In the genomic region with DNA sequence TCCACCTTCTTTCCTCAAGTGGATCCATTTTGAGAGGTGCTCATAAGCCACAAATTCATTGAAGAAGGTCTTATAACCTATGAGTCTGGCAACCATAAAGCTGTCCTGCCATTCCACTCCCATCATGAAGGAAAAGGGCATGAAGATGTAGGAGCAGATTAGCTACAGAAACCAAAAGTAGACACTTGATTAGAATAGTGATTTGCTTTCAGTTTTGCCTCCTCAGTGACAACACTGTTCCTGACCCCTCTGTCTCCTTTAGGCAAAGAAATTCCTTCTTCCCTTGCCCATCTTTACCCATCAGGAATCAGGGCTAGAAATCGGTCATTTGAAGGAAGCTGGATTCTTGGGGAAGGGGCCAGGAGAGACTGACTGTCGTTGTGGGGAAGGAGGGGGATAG, we compare ENCODE assay signal across 20 cellular contexts. TPM values are rescaled to one million over a fixed set of nuclear protein-coding genes. Genes with fewer than 3 reads are reported as not detected.
A peak's percentile ranks its signal among the peaks of the same experiment; 100 is the strongest.
DNase-seq lines count a peak whose midpoint lies in the region; ATAC-seq and TF ChIP-seq lines count a peak whose summit lies in the region.
"Had no signal": no experiment of that assay in that cellular context is flagged by ENCODE, and none has a peak within 500 bp of the region (broad histone marks: within the 10 kb centered on the region; RNA-seq: fewer than 3 reads in every experiment).

No MANE protein-coding gene starts in this region.

- H3K27ac Mint-ChIP-seq in activated CD4-positive, alpha-beta T cell treated with anti-CD3 and anti-CD28 coated beads for 36 hours = peak overlapping the region; percentile 43
- H3K27ac Mint-ChIP-seq: type B pancreatic cell had no signal

- no peak for TF ChIP-seq POLR2A in right lobe of liver (IDR thresholded peaks at IDR 0.05)

- H3K36me3 ChIP-seq in right lobe of liver (no peaks in the 10 kb centered on the region), left lung (no peaks in the 10 kb centered on the region)

- no peaks in the 10 kb centered on the region for H3K9me3 Mint-ChIP-seq in activated CD4-positive, alpha-beta T cell treated with anti-CD3 and anti-CD28 coated beads for 36 hours (ENCODE audit: low read depth)
- H3K9me3 Mint-ChIP-seq: type B pancreatic cell had no signal

- CTCF ChIA-PET in activated CD4-positive, alpha-beta T cell treated with anti-CD3 and anti-CD28 coated beads for 36 hours (lab: Charles Lee) = interaction anchor here (0.6 to 1.7 kb wide), 5 partner anchors 10 to 278 kb away, joined by 3 to 6 read pairs (median 4); no protein-coding TSS in a partner anchor

- 35% methylated on average over 2 of the region's 2 CpGs for WGBS in right lobe of liver (ENCODE audit: insufficient coverage, low coverage, low lambda C conversion rate, missing lambda C conversion rate)

- H3K36me3 Mint-ChIP-seq in activated CD4-positive, alpha-beta T cell treated with anti-CD3 and anti-CD28 coated beads for 36 hours (ENCODE audit: low read depth) = no peaks in the 10 kb centered on the region
- H3K36me3 Mint-ChIP-seq: type B pancreatic cell had no signal

- no peak for DNase-seq in activated CD4-positive, alpha-beta T cell treated with anti-CD3 and anti-CD28 coated beads for 36 hours
- no peak for DNase-seq in activated CD4-positive, alpha-beta T cell treated with anti-CD3 and anti-CD28 coated beads for 1 hour
- no peak for DNase-seq in stimulated activated naive CD8-positive, alpha-beta T cell treated with anti-CD3 and anti-CD28 coated beads, Interleukin-15, Interleukin-2, amounts not matched to agents 100 U/mL and 50 U/mL, for 24 hours
- DNase-seq in right lobe of liver = no peak
- no peak for DNase-seq in left lung
- no peak for DNase-seq in RPMI8226
- DNase-seq: activated CD4-positive, alpha-beta T cell treated with anti-CD3 and anti-CD28 coated beads for 48 hours; activated T-cell treated with anti-CD3 and anti-CD28 coated beads for 4 hours; dorsolateral prefrontal cortex; NCI-H1105; posterior cingulate gyrus; SHP77 treated with DMSO at 0.1 percent for 48 hours; small intestine; stimulated activated naive CD4-positive, alpha-beta T cell; T-helper 9 cell had no signal

- no peak overlapping the region for H3K27ac ChIP-seq in right lobe of liver
- H3K27ac ChIP-seq in left lung = no peak overlapping the region
- H3K27ac ChIP-seq: C4-2B had no signal

- TF ChIP-seq CTCF in right lobe of liver (IDR thresholded peaks at IDR 0.05) (no peak), left lung (IDR thresholded peaks at IDR 0.05) (no peak)

- POLR2A ChIA-PET in activated CD4-positive, alpha-beta T cell treated with anti-CD3 and anti-CD28 coated beads for 36 hours (lab: Charles Lee) = no interaction called here

- H3K4me3 Mint-ChIP-seq in activated CD4-positive, alpha-beta T cell treated with anti-CD3 and anti-CD28 coated beads for 36 hours = no peak overlapping the region
- H3K4me3 Mint-ChIP-seq: type B pancreatic cell had no signal

- no peak overlapping the region for H3K4me3 ChIP-seq in right lobe of liver
- no peak overlapping the region for H3K4me3 ChIP-seq in left lung
- H3K4me3 ChIP-seq: dorsolateral prefrontal cortex had no signal

- peaks cover 8% of the 10 kb centered on the region for H3K4me1 Mint-ChIP-seq in activated CD4-positive, alpha-beta T cell treated with anti-CD3 and anti-CD28 coated beads for 36 hours

- ATAC-seq in activated CD4-positive, alpha-beta T cell treated with anti-CD3 and anti-CD28 coated beads for 36 hours = peak; percentile 39
- ATAC-seq in GM21360 (IDR thresholded peaks at IDR 0.05; ENCODE audit: unreplicated experiment) (peak; percentile 55), HG03460 (IDR thresholded peaks at IDR 0.05; ENCODE audit: unreplicated experiment) (peak; percentile 61), right lobe of liver (no peak), left lung (no peak)
- peak; percentile 28 for ATAC-seq in stimulated activated naive CD8-positive, alpha-beta T cell treated with anti-CD3 and anti-CD28 coated beads, Interleukin-15, Interleukin-2, amounts not matched to agents 100 U/mL and 50 U/mL, for 24 hours
- ATAC-seq: esophagus mucosa had no signal

- H3K4me1 ChIP-seq in right lobe of liver = no peaks in the 10 kb centered on the region
- H3K4me1 ChIP-seq in left lung = no peaks in the 10 kb centered on the region

- intact Hi-C loops in activated CD4-positive, alpha-beta T cell treated with anti-CD3 and anti-CD28 coated beads for 36 hours (cut with DNase I, micrococcal nuclease) = no loop called here
- intact Hi-C loops in right lobe of liver (cut with DNase I) = no loop called here
- intact Hi-C loops in left lung (cut with DNase I) = no loop called here

- H3K27me3 ChIP-seq in right lobe of liver (no peaks in the 10 kb centered on the region), left lung (no peaks in the 10 kb centered on the region)

- H3K9me3 ChIP-seq in right lobe of liver = no peaks in the 10 kb centered on the region
- H3K9me3 ChIP-seq in left lung = no peaks in the 10 kb centered on the region

- peaks cover 6% of the 10 kb centered on the region for H3K27me3 Mint-ChIP-seq in activated CD4-positive, alpha-beta T cell treated with anti-CD3 and anti-CD28 coated beads for 36 hours
- H3K27me3 Mint-ChIP-seq: type B pancreatic cell had no signal

RNA-seq across cellular contexts. Expression of a gene that starts 55.2 kb away (rescaled TPM):
- 1 to 10 TPM; 1.1 to 1.3 TPM for total RNA-seq in activated CD4-positive, alpha-beta T cell treated with anti-CD3 and anti-CD28 coated beads for 36 hours
- under 1 TPM; 0.07 to 0.16 (median 0.12) TPM for total RNA-seq in right lobe of liver
- total RNA-seq in left lung = 1 to 10 TPM; 1.2 to 1.5 TPM

Comparison
In these comparisons a context has a peak if more than half of its experiments do, and no peak if none do; other contexts are left out.
1. ATAC-seq: peak in activated CD4-positive, alpha-beta T cell treated with anti-CD3 and anti-CD28 coated beads for 36 hours (single experiment), GM21360 (single experiment), HG03460 (single experiment) and stimulated activated naive CD8-positive, alpha-beta T cell treated with anti-CD3 and anti-CD28 coated beads, Interleukin-15, Interleukin-2, amounts not matched to agents 100 U/mL and 50 U/mL, for 24 hours (single experiment); none in right lobe of liver (0 of 4) and left lung (single experiment).